Comparison of ENCODE assay signal across 6 cellular contexts in the genomic region with DNA sequence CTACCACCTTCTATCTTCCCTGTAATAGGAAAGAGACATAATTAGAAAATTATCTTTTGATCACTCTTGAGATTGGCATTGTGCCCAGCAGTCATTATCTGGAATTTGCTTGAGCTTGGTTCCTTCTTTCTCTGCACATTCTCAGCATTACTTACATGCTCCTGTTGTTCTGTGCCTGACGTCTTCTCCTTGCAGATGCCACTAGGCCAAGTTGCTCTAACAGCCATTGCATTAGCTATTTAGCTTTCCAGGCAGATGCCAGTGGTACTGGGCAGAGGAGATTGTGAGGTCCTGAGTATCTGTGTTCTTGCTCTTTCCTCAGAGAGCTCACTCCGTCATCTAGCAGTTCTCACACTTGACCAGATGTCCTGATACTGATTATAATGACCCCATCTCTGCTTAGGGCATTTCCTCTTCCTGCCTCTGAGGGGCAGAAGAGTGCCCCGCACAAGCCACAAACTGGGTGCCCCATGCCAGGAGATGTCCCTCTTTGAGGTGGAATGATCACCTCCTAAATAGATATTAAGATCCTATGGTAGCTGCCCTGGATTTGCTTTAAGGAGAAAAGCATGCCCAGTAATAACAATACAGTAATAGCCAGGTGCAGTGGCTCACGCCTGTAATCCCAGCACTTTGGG. TPM values are rescaled to one million over a fixed set of nuclear protein-coding genes. Genes with fewer than 3 reads are reported as not detected.
A peak's percentile ranks its signal among the peaks of the same experiment; 100 is the strongest.
DNase-seq lines count a peak whose midpoint lies in the region; ATAC-seq and TF ChIP-seq lines count a peak whose summit lies in the region.

No MANE protein-coding gene starts in this region.

- H3K36me3 Mint-ChIP-seq in naive thymus-derived CD8-positive, alpha-beta T cell = peaks cover 0 to 61% (median 28%) of the 10 kb centered on the region in 3 donors

- peak overlapping the region; percentile 16 to 90 (median 83) for H3K27ac Mint-ChIP-seq in naive thymus-derived CD8-positive, alpha-beta T cell

- H3K4me3 Mint-ChIP-seq in naive thymus-derived CD8-positive, alpha-beta T cell = peak overlapping the region in 9 of 10 donors; percentile 20 to 78 (median 55)

- TF ChIP-seq CTCF in HL-60 (IDR thresholded peaks at IDR 0.05; ENCODE audit: insufficient read depth, low read length) = peak; percentile 61

- no peaks in the 10 kb centered on the region for H3K27me3 Mint-ChIP-seq in naive thymus-derived CD8-positive, alpha-beta T cell

- no peak overlapping the region for H3K4me3 ChIP-seq in HL-60 (replicated peaks; ENCODE audit: insufficient read depth, low read length)

- H3K27me3 ChIP-seq in HL-60 (ENCODE audit: insufficient read depth, poor library complexity, severe bottlenecking) = no peaks in the 10 kb centered on the region

- no peaks in the 10 kb centered on the region for H3K9me3 Mint-ChIP-seq in naive thymus-derived CD8-positive, alpha-beta T cell

- ATAC-seq in naive thymus-derived CD8-positive, alpha-beta T cell = no peak
- no peak for ATAC-seq in HG02588 (IDR thresholded peaks at IDR 0.05; ENCODE audit: unreplicated experiment)

- H3K4me1 Mint-ChIP-seq in naive thymus-derived CD8-positive, alpha-beta T cell = peaks cover 29 to 60% (median 55%) of the 10 kb centered on the region in 4 donors

- POLR2A ChIA-PET in naive thymus-derived CD8-positive, alpha-beta T cell (lab: Charles Lee) = interaction anchor here (8.9 kb wide), 1 partner anchor 28 kb away, joined by 91 read pairs; the partner anchor contains the start of genes ARHGAP1 and ZNF408

- DNase-seq in HL-60 (ENCODE audit: low read depth in 1 of 2, low spot score in 1 of 2) (peak in 1 of 2 experiments; percentile 69), UCSD-AML1 (lab: John Stamatoyannopoulos, UW; ENCODE audit: unreplicated experiment) (peak; percentile 25), DMS79 treated with DMSO at 0.1 percent for 48 hours (lab: John Stamatoyannopoulos, UW) (no peak)
- no peak for DNase-seq in naive thymus-derived CD8-positive, alpha-beta T cell
- DNase-seq in effector CD4-positive, alpha-beta T cell = no peak

- peak overlapping the region; percentile 88 for H3K27ac ChIP-seq in HL-60 (replicated peaks)

RNA-seq across cellular contexts. Expression of gene ARHGAP1, which starts 30.7 kb away (rescaled TPM):
- 10 to 100 TPM; 67.5 to 71.2 TPM for total RNA-seq in naive thymus-derived CD8-positive, alpha-beta T cell
- polyA plus RNA-seq in naive thymus-derived CD8-positive, alpha-beta T cell = 10 to 100 TPM; 35.5 to 63.1 (median 43.5) TPM

RNA-seq across cellular contexts. Expression of gene ZNF408, which starts 31.1 kb away (rescaled TPM):
- total RNA-seq in naive thymus-derived CD8-positive, alpha-beta T cell = 10 to 100 TPM; 21.4 to 26.5 TPM
- polyA plus RNA-seq in naive thymus-derived CD8-positive, alpha-beta T cell = 10 to 100 TPM in 1 of 3 donors, 1 to 10 TPM in 2; 6.3 to 11.7 (median 9.6) TPM

RNA-seq across cellular contexts. Expression of gene F2, which starts 49.3 kb away (rescaled TPM):
- total RNA-seq in naive thymus-derived CD8-positive, alpha-beta T cell = not detected
- polyA plus RNA-seq in naive thymus-derived CD8-positive, alpha-beta T cell = not detected

RNA-seq across cellular contexts. Expression of gene ATG13, which starts 52.4 kb away (rescaled TPM):
- total RNA-seq in naive thymus-derived CD8-positive, alpha-beta T cell = 10 to 100 TPM; 97.1 to 98.6 TPM
- 10 to 100 TPM; 59.6 to 77.9 (median 67.6) TPM for polyA plus RNA-seq in naive thymus-derived CD8-positive, alpha-beta T cell

RNA-seq across cellular contexts. Expression of gene HARBI1, which starts 52.7 kb away (rescaled TPM):
- total RNA-seq in naive thymus-derived CD8-positive, alpha-beta T cell = 1 to 10 TPM; 8.3 to 9.4 TPM
- 1 to 10 TPM; 5.5 to 7.7 (median 6.0) TPM for polyA plus RNA-seq in naive thymus-derived CD8-positive, alpha-beta T cell
